1 cellular context compared by ENCODE assay signal in the genomic region with DNA sequence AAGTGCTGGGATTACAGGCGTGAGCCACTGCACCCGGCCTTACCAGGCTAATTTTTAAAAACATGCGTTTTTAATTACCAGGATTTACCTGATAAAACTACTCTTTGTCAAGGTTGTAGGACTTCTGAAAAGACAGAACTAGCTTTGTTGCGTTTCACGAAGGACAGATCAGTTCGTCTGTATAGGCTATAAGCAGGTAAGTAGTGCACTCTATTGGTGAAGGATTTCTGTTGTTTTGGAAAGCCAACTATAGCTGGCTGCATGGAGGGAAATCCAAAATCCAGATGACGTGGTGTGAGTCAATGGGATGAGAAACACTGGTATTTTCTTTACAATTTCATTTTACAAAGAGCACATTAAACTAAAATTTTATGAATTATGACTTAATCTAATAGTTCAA.
TF ChIP-seq lines count a peak whose summit lies in the region.

No MANE protein-coding gene starts in this region.

TF ChIP-seq in HepG2, 621 proteins besides CTCF, POLR2A, EP300 and RAD21 (continued from another document):
- TF ChIP-seq, protein P1, sequence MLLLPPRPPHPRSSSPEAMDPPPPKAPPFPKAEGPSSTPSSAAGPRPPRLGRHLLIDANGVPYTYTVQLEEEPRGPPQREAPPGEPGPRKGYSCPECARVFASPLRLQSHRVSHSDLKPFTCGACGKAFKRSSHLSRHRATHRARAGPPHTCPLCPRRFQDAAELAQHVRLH (CRISPR knock-in tag; IDR thresholded peaks at IDR 0.05; ENCODE audit: borderline replicate concordance, low read depth): no peak
- no peak for TF ChIP-seq ZNF746 (CRISPR knock-in tag; IDR thresholded peaks at IDR 0.05)
- no peak for TF ChIP-seq TIGD3 (CRISPR knock-in tag; IDR thresholded peaks at IDR 0.05; ENCODE audit: borderline replicate concordance)
TF ChIP-seq in HepG2: peak in this region for 1.
